Comparison of ENCODE assay signal across 24 cellular contexts in the genomic region with DNA sequence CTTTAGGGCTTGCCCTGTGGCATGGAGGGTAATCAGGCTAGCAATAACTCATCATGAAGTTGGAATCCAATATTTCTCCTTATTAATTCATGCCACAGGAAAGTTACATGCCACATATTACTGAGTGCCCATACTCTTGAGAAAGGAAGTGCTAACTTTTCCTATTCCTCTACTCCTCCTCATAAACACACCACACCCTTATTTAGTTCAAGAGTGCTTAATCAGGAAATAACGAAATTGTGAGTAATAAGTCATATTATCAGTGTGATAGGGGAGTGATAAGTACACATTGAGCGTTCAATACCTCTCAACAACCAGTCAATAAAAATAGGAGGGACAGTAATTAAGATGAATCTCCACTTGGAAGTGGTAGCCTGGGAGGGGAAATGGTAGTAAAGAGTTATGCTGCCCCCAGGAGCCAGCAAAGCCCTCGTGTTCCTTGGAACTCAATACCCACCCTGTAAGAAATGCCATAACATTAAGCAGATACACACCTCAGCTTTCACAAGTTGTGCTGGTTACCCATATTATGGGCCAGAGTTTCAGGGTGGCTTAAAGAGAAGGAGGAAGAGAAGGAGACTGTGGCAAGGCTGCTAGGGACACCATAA.
DNase-seq lines count a peak whose midpoint lies in the region; ATAC-seq, FAIRE-seq and TF ChIP-seq lines count a peak whose summit lies in the region.
"Had no signal": no experiment of that assay in that cellular context is flagged by ENCODE, and none has a peak within 500 bp of the region (broad histone marks: within the 10 kb centered on the region; RNA-seq: fewer than 3 reads in every experiment).

No MANE protein-coding gene starts in this region.

- H2BK12ac ChIP-seq in H1 (ENCODE audit: low read depth, low read length) = no peak overlapping the region

- H2BK120ac ChIP-seq in H1 (replicated peaks; ENCODE audit: low read depth, low read length) = no peak overlapping the region

- no peak for FAIRE-seq in H1 (lab: Jason Lieb, UNC)
- FAIRE-seq: astrocyte had no signal

- no peak overlapping the region for H2AK5ac ChIP-seq in H1 (ENCODE audit: low read depth, low read length)

- CTCF ChIA-PET in OCI-LY7 (lab: Charles Lee; ENCODE audit: unreplicated experiment) (no interaction called here), H1 (lab: Charles Lee; ENCODE audit: partially characterized antibody) (interaction anchor here (0.7 kb wide), 1 partner anchor 12 kb away, joined by 3 read pairs; no protein-coding TSS in a partner anchor)

- H3K4ac ChIP-seq in H1 (replicated peaks; ENCODE audit: insufficient read length, low read depth, low read length) = no peak overlapping the region

- no peak for TF ChIP-seq POLR2A in H1 (IDR thresholded peaks at IDR 0.05; ENCODE audit: control extremely low read depth in 1 of 2, low read depth in 2 of 2, low read length in 2 of 2)
- TF ChIP-seq POLR2A in GM18505 (IDR thresholded peaks at IDR 0.05; ENCODE audit: borderline replicate concordance, extremely low read depth, insufficient read depth, insufficient read length) = no peak

- H3K27me3 ChIP-seq in H1 (replicated peaks in 1 of 4; ENCODE audit: control insufficient read depth in 3 of 4, extremely low read depth in 1 of 4, insufficient read depth in 3 of 4, low read length in 3 of 4) (peaks cover 0 to 2% (median 0%) of the 10 kb centered on the region in 4 experiments; a peak in 2 of 7 replicates), muscle layer of duodenum (ENCODE audit: low read depth, low read length) (no peaks in the 10 kb centered on the region)

- no peak for TF ChIP-seq EP300 in H1 (IDR thresholded peaks at IDR 0.05; ENCODE audit: borderline replicate concordance in 1 of 2, low read depth in 2 of 2, low read length in 2 of 2)

- no peak overlapping the region for H4K5ac ChIP-seq in H1 (ENCODE audit: insufficient read length, low read depth, low read length)

- H2BK20ac ChIP-seq in H1 (ENCODE audit: low read length) = no peak overlapping the region

- H3K18ac ChIP-seq in H1 (ENCODE audit: extremely low read depth, low read length) = no peak overlapping the region

- H4K8ac ChIP-seq in H1 (ENCODE audit: extremely low read depth, insufficient read depth, low read length) = no peak overlapping the region

- H2BK15ac ChIP-seq in H1 (ENCODE audit: low read length) = no peak overlapping the region

- TF ChIP-seq CTCF in OCI-LY7 (conservative IDR thresholded peaks at IDR 0.05; ENCODE audit: low read length) (no peak), H1 (IDR thresholded peaks at IDR 0.05; ENCODE audit: control extremely low read depth in 1 of 3, insufficient read depth in 1 of 3, low read depth in 1 of 3, low read length in 3 of 3) (peak in 2 of 3 experiments; percentile 3 to 17; a peak in 1 of 4 replicates)

- H3K9me2 ChIP-seq in OCI-LY7 (ENCODE audit: insufficient read depth, low read length) = no peaks in the 10 kb centered on the region

- no TSS peak for BruUV-seq in OCI-LY7 (replicated peaks; lab: Mats Ljungman, UMichigan)

- DNase-seq in ELF-1 (ENCODE audit: low read depth, low spot score) (peak; percentile 4), OCI-LY7 (ENCODE audit: low spot score) (no peak), H1 (ENCODE audit: low read depth in 1 of 2, low spot score in 2 of 2) (no peak), NK-92 (lab: John Stamatoyannopoulos, UW; ENCODE audit: unreplicated experiment) (no peak), NCI-H1694 (lab: John Stamatoyannopoulos, UW) (no peak)
- DNase-seq: activated CD4-positive, alpha-beta T cell treated with anti-CD3 and anti-CD28 coated beads, Interleukin-2, amount 10 ng/mL, durations not matched to agents 24 days and 14 days; activated CD8-positive, alpha-beta memory T cell treated with anti-CD3 and anti-CD28 coated beads, Interleukin-2, amount 10 ng/mL, durations not matched to agents 7 days and 5 days; CD4-positive, alpha-beta T cell; DMS153; effector memory CD8-positive, alpha-beta T cell; GF-D8; head of caudate nucleus; NCI-H1092; NCI-H2029 treated with DMSO at 0.1 percent for 48 hours; NCI-H446 treated with DMSO at 0.1 percent for 48 hours; stimulated activated naive B cell treated with anti-CD40 and anti-IgM and Interleukin-4, amounts not matched to agents 10 μg/mL and 1 μg/mL and 100 μg/mL, for 72 hours; T-helper 17 cell had no signal

- TF ChIP-seq RAD21 in H1 (IDR thresholded peaks at IDR 0.05 in 1 of 2, conservative IDR thresholded peaks at IDR 0.05 in 1 of 2; ENCODE audit: low read depth in 2 of 2, low read length in 2 of 2) = peak; percentile 51 to 62

- POLR2A ChIA-PET in OCI-LY7 (lab: Charles Lee) = no interaction called here
- POLR2A ChIA-PET in H1 (lab: Charles Lee; ENCODE audit: partially characterized antibody) = no interaction called here

- H3K4me2 ChIP-seq in OCI-LY7 (ENCODE audit: low read length) = no peak overlapping the region
- no peak overlapping the region for H3K4me2 ChIP-seq in H1 (ENCODE audit: insufficient read depth in 1 of 2, low read depth in 2 of 2, low read length in 2 of 2)
- H3K4me2 ChIP-seq: smooth muscle cell had no signal

- H3K79me1 ChIP-seq in H1 (ENCODE audit: low read depth, low read length) = no peaks in the 10 kb centered on the region

- H3K4me1 ChIP-seq in OCI-LY7 (ENCODE audit: insufficient read depth, low read length, poor library complexity, severe bottlenecking) (no peaks in the 10 kb centered on the region), H1 (replicated peaks in 1 of 4; ENCODE audit: control insufficient read depth in 3 of 4, insufficient read depth in 4 of 4, low read length in 3 of 4) (no peaks in the 10 kb centered on the region), muscle layer of duodenum (ENCODE audit: control insufficient read depth in 1 of 2, insufficient read depth in 2 of 2, low read length in 2 of 2) (no peaks in the 10 kb centered on the region)

- H2BK5ac ChIP-seq in H1 (ENCODE audit: low read depth, low read length) = no peak overlapping the region

- H3K4me3 ChIP-seq in OCI-LY7 (ENCODE audit: low read depth, low read length, poor library complexity, severe bottlenecking) = no peak overlapping the region
- no peak overlapping the region for H3K4me3 ChIP-seq in H1 (ENCODE audit: extremely low read depth in 1 of 4, insufficient read depth in 2 of 4, low read depth in 3 of 4, low read length in 4 of 4)
- H3K4me3 ChIP-seq in muscle layer of duodenum (ENCODE audit: low read depth in 1 of 2, low read length in 2 of 2) = no peak overlapping the region
- H3K4me3 ChIP-seq: smooth muscle cell, thoracic aorta had no signal

- H2AFZ ChIP-seq in OCI-LY7 (ENCODE audit: low read length) = peak overlapping the region; percentile 15; the same call in 1 of the 2 replicates
- H2AFZ ChIP-seq in H1 (ENCODE audit: low read length) = no peak overlapping the region

- H3K9me3 ChIP-seq in OCI-LY7 (ENCODE audit: low read length) = no peaks in the 10 kb centered on the region
- H3K9me3 ChIP-seq in H1 (ENCODE audit: insufficient read depth in 2 of 2, low read depth in 1 of 2, low read length in 1 of 2) = no peaks in the 10 kb centered on the region
- H3K9me3 ChIP-seq in muscle layer of duodenum (ENCODE audit: control insufficient read depth in 1 of 2, low read length in 2 of 2) = no peaks in the 10 kb centered on the region
- H3K9me3 ChIP-seq: thoracic aorta had no signal

- H4K91ac ChIP-seq in H1 (replicated peaks; ENCODE audit: insufficient read length, low read length) = no peak overlapping the region

- no peak overlapping the region for H3K9ac ChIP-seq in H1 (replicated peaks in 1 of 4; ENCODE audit: extremely low read depth in 1 of 4, low read depth in 3 of 4, low read length in 3 of 4)

- no peak overlapping the region for H3K14ac ChIP-seq in H1 (ENCODE audit: insufficient read length)

- H3K27ac ChIP-seq in OCI-LY7 (ENCODE audit: low read depth, low read length, poor library complexity, severe bottlenecking) = no peak overlapping the region
- no peak overlapping the region for H3K27ac ChIP-seq in H1 (ENCODE audit: low read depth, low read length)
- H3K27ac ChIP-seq in muscle layer of duodenum (ENCODE audit: low read length) = peak overlapping the region; percentile 9
- H3K27ac ChIP-seq: thoracic aorta had no signal

- H3K79me2 ChIP-seq in OCI-LY7 (ENCODE audit: insufficient read depth, low read depth, low read length) (no peaks in the 10 kb centered on the region), H1 (ENCODE audit: control insufficient read depth in 1 of 2, insufficient read depth in 2 of 2, low read length in 2 of 2) (no peaks in the 10 kb centered on the region)

- whole genome bisulfite sequencing in H1 (ENCODE audit: extremely low coverage in 1 of 2, insufficient coverage in 1 of 2, insufficient read length in 1 of 2, insufficient replicate concordance in 2 of 2, low coverage in 1 of 2, low lambda C conversion rate in 2 of 2, missing lambda C conversion rate in 1 of 2), 2 experiments = 77% methylated on average over 3 of the region's 3 CpGs; no CpG with 5 or more reads in 1 of the 2 experiments

- peaks cover 2% of the 10 kb centered on the region; the same call in 1 of the 2 replicates for H3K23me2 ChIP-seq in H1 (ENCODE audit: low read depth, low read length)

- no peak overlapping the region for H3K23ac ChIP-seq in H1 (ENCODE audit: insufficient read length)

- intact Hi-C loops in OCI-LY7 (cut with micrococcal nuclease; ENCODE audit: unreplicated experiment) = no loop called here

- ATAC-seq in GM18502 (IDR thresholded peaks at IDR 0.05; ENCODE audit: poor library complexity, unreplicated experiment) (no peak), GM18505 (IDR thresholded peaks at IDR 0.05; ENCODE audit: unreplicated experiment) (no peak)
- ATAC-seq: activated CD8-positive, alpha-beta memory T cell treated with anti-CD3 and anti-CD28 coated beads, Interleukin-2, amount 10 ng/mL, durations not matched to agents 7 days and 5 days; effector memory CD8-positive, alpha-beta T cell; left lobe of liver; stimulated activated naive B cell treated with anti-CD40 and anti-IgM and Interleukin-4, amounts not matched to agents 10 μg/mL and 1 μg/mL and 100 μg/mL, for 72 hours; T-helper 17 cell had no signal

- H4K20me1 ChIP-seq in OCI-LY7 (ENCODE audit: insufficient read depth, low read length) (no peaks in the 10 kb centered on the region), H1 (replicated peaks in 1 of 2; ENCODE audit: control insufficient read depth in 1 of 2, insufficient read depth in 2 of 2, low read length in 2 of 2) (no peaks in the 10 kb centered on the region)

- no peaks in the 10 kb centered on the region for H3K36me3 ChIP-seq in OCI-LY7 (ENCODE audit: insufficient read depth, low read length)
- no peaks in the 10 kb centered on the region for H3K36me3 ChIP-seq in H1 (ENCODE audit: control insufficient read depth in 2 of 4, insufficient read depth in 4 of 4, low read length in 3 of 4)
- no peaks in the 10 kb centered on the region for H3K36me3 ChIP-seq in muscle layer of duodenum (ENCODE audit: control insufficient read depth in 1 of 2, insufficient read depth in 2 of 2, low read length in 2 of 2)
- H3K36me3 ChIP-seq: thoracic aorta had no signal

- H3K56ac ChIP-seq in H1 (replicated peaks; ENCODE audit: insufficient read length, low read depth, low read length) = no peak overlapping the region

TF ChIP-seq in H1, 55 proteins besides CTCF, POLR2A, EP300 and RAD21 (continues in another document):
- TF ChIP-seq CEBPB (IDR thresholded peaks at IDR 0.05; ENCODE audit: low read depth, low read length) = no peak
- TF ChIP-seq NRF1 (IDR thresholded peaks at IDR 0.05; ENCODE audit: low read depth, low read length) = no peak
- no peak for TF ChIP-seq CTBP2 (IDR thresholded peaks at IDR 0.05; ENCODE audit: borderline replicate concordance, insufficient read depth, insufficient read length, low read length)
